ENCODE assay signal across 8 cellular contexts in genomic region chr2:128091691-128092050, GRCh38. TPM values are rescaled to one million over a fixed set of nuclear protein-coding genes. Genes with fewer than 3 reads are reported as not detected.
DNase-seq lines count a peak whose midpoint lies in the region; ATAC-seq and TF ChIP-seq lines count a peak whose summit lies in the region.

No MANE protein-coding gene starts in this region.

- H3K27me3 Mint-ChIP-seq in Caco-2 (ENCODE audit: insufficient read depth, unreplicated experiment), result no peaks in the 10 kb centered on the region

- ATAC-seq in IMR-90 (ENCODE audit: low read depth), result no peak
- ATAC-seq in activated naive CD4-positive, alpha-beta T cell treated with anti-CD3 and anti-CD28 coated beads, Interleukin-2, amount 50 U/mL, for 72 hours, result no peak
- no peak for ATAC-seq in HG03095 (IDR thresholded peaks at IDR 0.05; ENCODE audit: unreplicated experiment)

- peaks cover 4% of the 10 kb centered on the region; the same call in 1 of the 2 replicates for H3K9me1 ChIP-seq in IMR-90 (ENCODE audit: insufficient read depth, low read length)

- H3K9me3 ChIP-seq in Caco-2 (no peaks in the 10 kb centered on the region), IMR-90 (ENCODE audit: control insufficient read depth, insufficient read depth, low read length) (no peaks in the 10 kb centered on the region), smooth muscle cell (replicated peaks; ENCODE audit: low read depth) (no peaks in the 10 kb centered on the region)

- H3K4me3 ChIP-seq in Caco-2 (ENCODE audit: low read depth, low read length), result peak overlapping the region; percentile 64
- H3K4me3 ChIP-seq in IMR-90 (ENCODE audit: insufficient read depth, low read depth, low read length), result peak overlapping the region; percentile 92
- peak overlapping the region; percentile 98 for H3K4me3 ChIP-seq in iPS-11a (ENCODE audit: low read depth, low read length)
- peak overlapping the region; percentile 80 for H3K4me3 ChIP-seq in smooth muscle cell

- peaks cover 24 to 38% of the 10 kb centered on the region in 2 experiments for H3K79me1 ChIP-seq in IMR-90 (ENCODE audit: low read depth in 1 of 2, low read length in 2 of 2)

- H2AK5ac ChIP-seq in IMR-90 (ENCODE audit: low read depth, low read length), result peak overlapping the region; percentile 69; the same call in 1 of the 2 replicates

- H3K4me1 ChIP-seq in Caco-2 (no peaks in the 10 kb centered on the region), IMR-90 (ENCODE audit: control insufficient read depth, insufficient read depth, low read length) (no peaks in the 10 kb centered on the region), smooth muscle cell (ENCODE audit: low read depth) (peaks cover 13% of the 10 kb centered on the region)

- H3K9ac ChIP-seq in IMR-90 (ENCODE audit: low read depth, low read length) (peak overlapping the region; percentile 77), smooth muscle cell (ENCODE audit: low read depth) (peak overlapping the region; percentile 87)

- TF ChIP-seq RAD21 in IMR-90 (IDR thresholded peaks at IDR 0.05; ENCODE audit: low read length), result no peak

- H4K91ac ChIP-seq in IMR-90 (ENCODE audit: insufficient read depth, low read depth, low read length), result peak overlapping the region; percentile 48; the same call in 1 of the 2 replicates

- H3K27ac ChIP-seq in IMR-90 (ENCODE audit: insufficient read depth, low read length), result peak overlapping the region; percentile 71
- H3K27ac ChIP-seq in smooth muscle cell (ENCODE audit: low read depth), result peak overlapping the region; percentile 48

- H3K56ac ChIP-seq in IMR-90 (ENCODE audit: extremely low read depth, insufficient read depth, low read length), result peak overlapping the region; percentile 33

- H3K27me3 ChIP-seq in Caco-2 (replicated peaks; ENCODE audit: control insufficient read depth, insufficient read depth, low read length) (no peaks in the 10 kb centered on the region), IMR-90 (ENCODE audit: control insufficient read depth, insufficient read depth, low read length) (no peaks in the 10 kb centered on the region), smooth muscle cell (ENCODE audit: low read depth) (no peaks in the 10 kb centered on the region)

- H2AFZ ChIP-seq in IMR-90 (replicated peaks; ENCODE audit: low read length, poor library complexity), result peak overlapping the region; percentile 98
- peak overlapping the region; percentile 72 for H2AFZ ChIP-seq in smooth muscle cell (ENCODE audit: low read depth)

- peak overlapping the region; percentile 91 for H3K27ac Mint-ChIP-seq in Caco-2 (ENCODE audit: unreplicated experiment)
- peak overlapping the region; percentile 93 to 94 for H3K27ac Mint-ChIP-seq in activated naive CD4-positive, alpha-beta T cell treated with anti-CD3 and anti-CD28 coated beads, Interleukin-2, amount 50 U/mL, for 72 hours

- no peaks in the 10 kb centered on the region for H3K9me3 Mint-ChIP-seq in Caco-2 (ENCODE audit: unreplicated experiment)
- H3K9me3 Mint-ChIP-seq in activated naive CD4-positive, alpha-beta T cell treated with anti-CD3 and anti-CD28 coated beads, Interleukin-2, amount 50 U/mL, for 72 hours, result no peaks in the 10 kb centered on the region

- peak overlapping the region; percentile 81 to 98 for H4K8ac ChIP-seq in IMR-90 (ENCODE audit: low read depth in 2 of 2, low read length in 2 of 2)

- no peak overlapping the region for H2BK15ac ChIP-seq in IMR-90 (ENCODE audit: low read depth, low read length)

- H3F3A ChIP-seq in smooth muscle cell (ENCODE audit: low read depth), result no peaks in the 10 kb centered on the region

- H3K18ac ChIP-seq in IMR-90 (ENCODE audit: low read depth, low read length), result no peak overlapping the region

- intact Hi-C loops in Caco-2 (cut with micrococcal nuclease; ENCODE audit: unreplicated experiment), result loop anchor here (1.0 to 10.0 kb wide), 4 partner anchors 29 to 233 kb away; partner anchors contain the start of genes POLR2D and SAP130
- intact Hi-C loops in IMR-90 (cut with micrococcal nuclease), result loop anchor here (1.0 kb wide), 2 partner anchors 28 to 63 kb away; partner anchors contain the start of gene SAP130
- intact Hi-C loops in posterior cingulate gyrus (cut with DNase I), result loop anchor here (2.0 to 10.0 kb wide), 3 partner anchors 65 to 387 kb away; partner anchors contain the start of genes AMMECR1L and SFT2D3

- H3K4me3 Mint-ChIP-seq in Caco-2 (ENCODE audit: unreplicated experiment), result peak overlapping the region; percentile 84

- H4K20me1 ChIP-seq in IMR-90 (ENCODE audit: insufficient read depth, low read length) (no peaks in the 10 kb centered on the region; the same call in 1 of the 2 replicates), smooth muscle cell (ENCODE audit: low read depth) (peaks cover 23% of the 10 kb centered on the region)

- H2BK20ac ChIP-seq in IMR-90 (ENCODE audit: low read depth, low read length), result no peak overlapping the region

- H3K4ac ChIP-seq in IMR-90 (ENCODE audit: low read depth, low read length), result peak overlapping the region; percentile 75

- peak overlapping the region; percentile 23 for H4K5ac ChIP-seq in IMR-90 (ENCODE audit: low read depth, low read length)

- H3K36me3 Mint-ChIP-seq in Caco-2 (ENCODE audit: insufficient read depth, unreplicated experiment), result peaks cover 11% of the 10 kb centered on the region
- H3K36me3 Mint-ChIP-seq in activated naive CD4-positive, alpha-beta T cell treated with anti-CD3 and anti-CD28 coated beads, Interleukin-2, amount 50 U/mL, for 72 hours, result peaks cover 7 to 19% of the 10 kb centered on the region in 2 donors

- peak overlapping the region; percentile 58; the same call in 1 of the 2 replicates for H3K23ac ChIP-seq in IMR-90 (ENCODE audit: low read depth, low read length)

- H3K36me3 ChIP-seq in Caco-2 (ENCODE audit: control insufficient read depth, insufficient read depth, low read length) (no peaks in the 10 kb centered on the region), IMR-90 (ENCODE audit: control insufficient read depth, insufficient read depth, low read length) (peaks cover 2% of the 10 kb centered on the region; the same call in 1 of the 2 replicates), smooth muscle cell (ENCODE audit: low read depth) (no peaks in the 10 kb centered on the region)

- TF ChIP-seq CTCF in Caco-2 (IDR thresholded peaks at IDR 0.05; ENCODE audit: insufficient read depth in 1 of 2, low read depth in 1 of 2, low read length in 1 of 2, severe bottlenecking in 1 of 2, unreplicated experiment in 1 of 2) (no peak), IMR-90 (conservative IDR thresholded peaks at IDR 0.05; ENCODE audit: low read depth, low read length) (no peak), smooth muscle cell (IDR thresholded peaks at IDR 0.05; ENCODE audit: borderline replicate concordance, insufficient read depth, poor library complexity, severe bottlenecking) (no peak), GM13977 (IDR thresholded peaks at IDR 0.05; ENCODE audit: extremely low read depth, insufficient read depth, missing control alignments) (no peak)

- H3K4me1 Mint-ChIP-seq in Caco-2 (ENCODE audit: low read depth, unreplicated experiment), result no peaks in the 10 kb centered on the region

- TF ChIP-seq POLR2A in IMR-90 (IDR thresholded peaks at IDR 0.05; ENCODE audit: low read depth, low read length), result no peak

- H3K4me2 ChIP-seq in IMR-90 (ENCODE audit: low read depth, low read length), result peak overlapping the region; percentile 97
- H3K4me2 ChIP-seq in smooth muscle cell, result peak overlapping the region; percentile 90

- peak overlapping the region; percentile 96 for H2AK9ac ChIP-seq in IMR-90 (replicated peaks; ENCODE audit: low read depth, low read length, poor library complexity)

- H2BK5ac ChIP-seq in IMR-90 (ENCODE audit: low read depth, low read length, poor library complexity, severe bottlenecking), result peak overlapping the region; percentile 58

- no peak for DNase-seq in Caco-2
- DNase-seq in IMR-90, result peak; percentile 31
- DNase-seq in activated naive CD4-positive, alpha-beta T cell treated with anti-CD3 and anti-CD28 coated beads, Interleukin-2, amount 50 U/mL, for 72 hours (ENCODE audit: low spot score in 2 of 2), result peak in 1 of 2 donors; percentile 17
- no peak for DNase-seq in smooth muscle cell (lab: John Stamatoyannopoulos, UW; ENCODE audit: unreplicated experiment)
- DNase-seq in GM13977 (ENCODE audit: low spot score), result no peak
- DNase-seq in posterior cingulate gyrus, result no peak

- CTCF ChIA-PET in Caco-2 (lab: Charles Lee), result interaction anchor here (0.6 to 1.5 kb wide), 3 partner anchors 28 to 500 kb away, joined by 4 to 10 read pairs (median 4); no protein-coding TSS in a partner anchor
- CTCF ChIA-PET in IMR-90 (lab: Yijun Ruan, JAX), result interaction anchor here (0.6 to 1.4 kb wide), 3 partner anchors 9 to 117 kb away, joined by 3 to 6 read pairs (median 5); no protein-coding TSS in a partner anchor

- POLR2A ChIA-PET in Caco-2 (lab: Charles Lee) (interaction anchor here (0.5 to 1.0 kb wide), 4 partner anchors 11 to 705 kb away, joined by 3 to 5 read pairs (median 3); partner anchors contain the start of gene SAP130), IMR-90 (lab: Charles Lee; ENCODE audit: unreplicated experiment) (no interaction called here)

- 0% methylated on average over 4 of the region's 9 CpGs; no CpG with 5 or more reads in 1 of the 2 experiments for WGBS in IMR-90 (ENCODE audit: extremely low coverage in 2 of 2, insufficient read length in 1 of 2), 2 experiments
- 3% methylated on average over 9 of the region's 9 CpGs for WGBS in smooth muscle cell (ENCODE audit: low lambda C conversion rate)

- peak overlapping the region; percentile 61 for H3K14ac ChIP-seq in IMR-90 (replicated peaks; ENCODE audit: low read depth, low read length)

- in situ Hi-C loops in IMR-90 (cut with MboI; ENCODE audit: low sequenced_read_pairs) (no loop called here), GM13977 (cut with MboI; ENCODE audit: low pct_unique_long_range_greater_than_20kb, low sequenced_read_pairs, unreplicated experiment) (no loop called here)

- peaks cover 49% of the 10 kb centered on the region for H3K79me2 ChIP-seq in smooth muscle cell (ENCODE audit: low read depth)

- H2BK120ac ChIP-seq in IMR-90 (ENCODE audit: low read depth, low read length), result no peak overlapping the region

- BruUV-seq in Caco-2 (replicated peaks; lab: Mats Ljungman, UMichigan), result no TSS peak
- BruUV-seq in IMR-90 (replicated peaks; lab: Mats Ljungman, UMichigan), result no TSS peak

- dilution Hi-C loops in IMR-90 (cut with HindIII; ENCODE audit: low sequenced_read_pairs, unreplicated experiment), result no loop called here

RNA-seq across cellular contexts. Expression of gene UGGT1, which starts 0.7 kb away (rescaled TPM):
- 77.5 and 80.0 TPM in 2 replicates for total RNA-seq in Caco-2 (2022)
- total RNA-seq in IMR-90 (2012; rRNA removed), result 71.3 and 100.0 TPM in 2 replicates
- 23.0 and 26.1 TPM in 2 replicates for polyA plus RNA-seq in IMR-90 (2012; rRNA removed)
- polyA plus RNA-seq in IMR-90 (2012; cell fraction: cytosol; rRNA removed), result 11.1 and 11.6 TPM in 2 replicates
- polyA plus RNA-seq in IMR-90 (2012; cell fraction: nucleus; rRNA removed; ENCODE audit: low replicate concordance), result 8.5 and 16.4 TPM in 2 replicates
- 10 to 100 TPM; 39.8 to 49.8 TPM for total RNA-seq in activated naive CD4-positive, alpha-beta T cell treated with anti-CD3 and anti-CD28 coated beads, Interleukin-2, amount 50 U/mL, for 72 hours
- total RNA-seq in smooth muscle cell, result 46.3 and 62.0 TPM in 2 replicates
- 7.6 and 14.3 TPM in 2 replicates for polyA plus RNA-seq in smooth muscle cell
